ENCODE assay signal across 11 cellular contexts in genomic region chr16:21157632-21158031, GRCh38. TPM values are rescaled to one million over a fixed set of nuclear protein-coding genes. Genes with fewer than 3 reads are reported as not detected.
DNase-seq lines count a peak whose midpoint lies in the region; ATAC-seq, FAIRE-seq and TF ChIP-seq lines count a peak whose summit lies in the region.
"Had no signal": no experiment of that assay in that cellular context is flagged by ENCODE, and none has a peak within 500 bp of the region (broad histone marks: within the 10 kb centered on the region; RNA-seq: fewer than 3 reads in every experiment).

No MANE protein-coding gene starts in this region.

- peaks cover 20% of the 10 kb centered on the region for H3K4me1 Mint-ChIP-seq in activated CD4-positive, alpha-beta T cell treated with anti-CD3 and anti-CD28 coated beads for 36 hours
- H3K4me1 Mint-ChIP-seq in WTC11: peaks cover 18% of the 10 kb centered on the region
- peaks cover 23% of the 10 kb centered on the region for H3K4me1 Mint-ChIP-seq in stimulated activated naive CD8-positive, alpha-beta T cell treated with anti-CD3 and anti-CD28 coated beads, Interleukin-15, amount 100 ng/mL, for 72 hours

- peak overlapping the region; percentile 88 for H3K4me3 Mint-ChIP-seq in activated CD4-positive, alpha-beta T cell treated with anti-CD3 and anti-CD28 coated beads for 36 hours
- peak overlapping the region; percentile 86 for H3K4me3 Mint-ChIP-seq in WTC11
- peak overlapping the region; percentile 24 to 94 for H3K4me3 Mint-ChIP-seq in stimulated activated naive CD8-positive, alpha-beta T cell treated with anti-CD3 and anti-CD28 coated beads, Interleukin-15, amount 100 ng/mL, for 72 hours

- H3K4me3 ChIP-seq in keratinocyte (ENCODE audit: control insufficient read depth in 2 of 3, extremely low read depth in 1 of 3, insufficient read depth in 2 of 3, low read depth in 1 of 3, low read length in 3 of 3): no peak overlapping the region

- H3K36me3 ChIP-seq in keratinocyte (ENCODE audit: control insufficient read depth in 2 of 2, extremely low read depth in 1 of 2, insufficient read depth in 2 of 2, low read length in 2 of 2): peaks cover 0 to 10% of the 10 kb centered on the region in 2 experiments

- ATAC-seq in activated CD4-positive, alpha-beta T cell treated with anti-CD3 and anti-CD28 coated beads for 36 hours: no peak
- no peak for ATAC-seq in WTC11
- no peak for ATAC-seq in stimulated activated naive CD8-positive, alpha-beta T cell treated with anti-CD3 and anti-CD28 coated beads, Interleukin-15, amount 100 ng/mL, for 72 hours

- POLR2A ChIA-PET in activated CD4-positive, alpha-beta T cell treated with anti-CD3 and anti-CD28 coated beads for 36 hours (lab: Charles Lee): interaction anchor here (0.8 kb wide), 1 partner anchor 394 kb away, joined by 5 read pairs; the partner anchor contains the start of gene ACSM3
- POLR2A ChIA-PET in WTC11 (lab: Charles Lee): interaction anchor here (0.6 to 1.1 kb wide), 2 partner anchors 126 to 143 kb away, joined by 3 to 4 read pairs; no protein-coding TSS in a partner anchor

- CTCF ChIA-PET in activated CD4-positive, alpha-beta T cell treated with anti-CD3 and anti-CD28 coated beads for 36 hours (lab: Charles Lee): interaction anchor here (0.7 to 1.0 kb wide), 5 partner anchors 11 to 1161 kb away, joined by 3 to 5 read pairs (median 3); no protein-coding TSS in a partner anchor
- CTCF ChIA-PET in WTC11 (lab: Charles Lee): interaction anchor here (0.8 to 3.8 kb wide), 5 partner anchors 33 to 1163 kb away, joined by 3 to 122 read pairs (median 3); partner anchors contain the start of gene REXO5

- H3K9ac ChIP-seq in keratinocyte (ENCODE audit: control insufficient read depth, extremely low read depth, insufficient read depth, low read length): peak overlapping the region; percentile 86

- no peaks in the 10 kb centered on the region for H4K20me1 ChIP-seq in keratinocyte (ENCODE audit: control insufficient read depth, extremely low read depth, insufficient read depth, low read length)

- H2AFZ ChIP-seq in keratinocyte (ENCODE audit: control insufficient read depth, low read length): no peak overlapping the region

- peaks cover 2% of the 10 kb centered on the region for H3K36me3 Mint-ChIP-seq in activated CD4-positive, alpha-beta T cell treated with anti-CD3 and anti-CD28 coated beads for 36 hours (ENCODE audit: low read depth)
- H3K36me3 Mint-ChIP-seq in WTC11: peaks cover 14% of the 10 kb centered on the region

- peaks cover 26% of the 10 kb centered on the region for H3K4me1 ChIP-seq in keratinocyte (ENCODE audit: control insufficient read depth, extremely low read depth, insufficient read depth, low read length)

- peak overlapping the region; percentile 84 for H3K27ac ChIP-seq in keratinocyte (ENCODE audit: control insufficient read depth, insufficient read depth, low read length)

- H3K27me3 ChIP-seq in keratinocyte (ENCODE audit: control insufficient read depth, extremely low read depth, insufficient read depth, low read length): no peaks in the 10 kb centered on the region

- H3K27ac Mint-ChIP-seq in activated CD4-positive, alpha-beta T cell treated with anti-CD3 and anti-CD28 coated beads for 36 hours: no peak overlapping the region
- no peak overlapping the region for H3K27ac Mint-ChIP-seq in WTC11
- H3K27ac Mint-ChIP-seq in stimulated activated naive CD8-positive, alpha-beta T cell treated with anti-CD3 and anti-CD28 coated beads, Interleukin-15, amount 100 ng/mL, for 72 hours: no peak overlapping the region

- no peaks in the 10 kb centered on the region for H3K9me1 ChIP-seq in keratinocyte (ENCODE audit: control insufficient read depth, extremely low read depth, insufficient read depth, low read length)

- H3K27me3 Mint-ChIP-seq in activated CD4-positive, alpha-beta T cell treated with anti-CD3 and anti-CD28 coated beads for 36 hours: no peaks in the 10 kb centered on the region
- H3K27me3 Mint-ChIP-seq in WTC11 (ENCODE audit: low read depth): peaks cover 9% of the 10 kb centered on the region
- no peaks in the 10 kb centered on the region for H3K27me3 Mint-ChIP-seq in stimulated activated naive CD8-positive, alpha-beta T cell treated with anti-CD3 and anti-CD28 coated beads, Interleukin-15, amount 100 ng/mL, for 72 hours

- TF ChIP-seq CTCF in WTC11 (IDR thresholded peaks at IDR 0.05) (no peak), keratinocyte (optimal IDR thresholded peaks at IDR 0.05 in 1 of 3, IDR thresholded peaks at IDR 0.05 in 1 of 3, conservative IDR thresholded peaks at IDR 0.05 in 1 of 3; ENCODE audit: extremely low read depth in 1 of 3, insufficient read depth in 2 of 3, low read length in 3 of 3) (no peak)

- no peaks in the 10 kb centered on the region for H3K9me3 Mint-ChIP-seq in activated CD4-positive, alpha-beta T cell treated with anti-CD3 and anti-CD28 coated beads for 36 hours (ENCODE audit: low read depth)
- H3K9me3 Mint-ChIP-seq in WTC11: peaks cover 9% of the 10 kb centered on the region
- H3K9me3 Mint-ChIP-seq in stimulated activated naive CD8-positive, alpha-beta T cell treated with anti-CD3 and anti-CD28 coated beads, Interleukin-15, amount 100 ng/mL, for 72 hours: no peaks in the 10 kb centered on the region

- intact Hi-C loops in activated CD4-positive, alpha-beta T cell treated with anti-CD3 and anti-CD28 coated beads for 36 hours (cut with DNase I, micrococcal nuclease): loop anchor here (1.0 to 10.0 kb wide), 3 partner anchors 121 to 1157 kb away; partner anchors contain the start of gene CRYM (in 1 of the 2)

- dilution Hi-C loops in keratinocyte (cut with MboI; ENCODE audit: extremely low pct_ligation_motif_present, low sequenced_read_pairs): no loop called here

- peak; percentile 13 for DNase-seq in activated CD4-positive, alpha-beta T cell treated with anti-CD3 and anti-CD28 coated beads for 36 hours
- no peak for DNase-seq in activated CD4-positive, alpha-beta T cell treated with anti-CD3 and anti-CD28 coated beads, Interleukin-2, amount 50 U/mL, for 48 hours
- DNase-seq in WTC11 (ENCODE audit: low spot score) (no peak), keratinocyte (ENCODE audit: low read depth, low spot score) (no peak), ecto neural progenitor cell (ENCODE audit: low spot score) (no peak), NCI-H69 (lab: John Stamatoyannopoulos, UW) (no peak)
- no peak for DNase-seq in stimulated activated naive CD8-positive, alpha-beta T cell treated with anti-CD3 and anti-CD28 coated beads, Interleukin-15, amount 100 ng/mL, for 72 hours
- no peak for DNase-seq in effector CD8-positive, alpha-beta T cell (lab: John Stamatoyannopoulos, UW)

- peak overlapping the region; percentile 98 for H3K4me2 ChIP-seq in keratinocyte (ENCODE audit: control insufficient read depth, extremely low read depth, insufficient read depth, low read depth, low read length)

- H3K9me3 ChIP-seq in keratinocyte (ENCODE audit: control insufficient read depth, low read depth, low read length): no peaks in the 10 kb centered on the region

- H3K79me2 ChIP-seq in keratinocyte (ENCODE audit: control insufficient read depth, insufficient read depth, low read length): peaks cover 25% of the 10 kb centered on the region

- FAIRE-seq in keratinocyte (lab: Jason Lieb, UNC): no peak
- FAIRE-seq: islet of Langerhans had no signal

TF ChIP-seq in WTC11, 78 proteins besides CTCF, POLR2A, EP300 and RAD21 (continues in another document):
- TF ChIP-seq FOXJ3 (CRISPR knock-in tag; IDR thresholded peaks at IDR 0.05; ENCODE audit: borderline replicate concordance): no peak
- TF ChIP-seq ZNF138 (CRISPR knock-in tag; conservative IDR thresholded peaks at IDR 0.05): no peak
- no peak for TF ChIP-seq E2F1 (CRISPR knock-in tag; IDR thresholded peaks at IDR 0.05)

RNA-seq across cellular contexts. Expression of gene LDAF1, which starts 0.8 kb away (rescaled TPM):
- total RNA-seq in activated CD4-positive, alpha-beta T cell treated with anti-CD3 and anti-CD28 coated beads for 36 hours: 10 to 100 TPM in 1 of 2 experiments, 1 to 10 TPM in 1; 7.2 to 11.7 TPM
- total RNA-seq in WTC11 (2021): 34.6 to 42.8 TPM (median 36.4 TPM) in 3 replicates
- polyA plus RNA-seq in keratinocyte: 45.4 to 79.7 TPM (median 60.9 TPM) in 3 replicates
- polyA plus RNA-seq in keratinocyte (2011; ENCODE audit: low read depth): 90.1 TPM
- polyA plus RNA-seq in keratinocyte (2011; cell fraction: cytosol; rRNA removed): 63.5 and 71.2 TPM in 2 replicates
- polyA plus RNA-seq in keratinocyte (2011; cell fraction: nucleus; rRNA removed): 38.4 and 43.1 TPM in 2 replicates
- polyA plus RNA-seq in keratinocyte (2012; ENCODE audit: low replicate concordance): 50.2 and 121 TPM in 2 replicates
- polyA minus RNA-seq in keratinocyte: 69.1 to 189 TPM (median 101 TPM) in 3 replicates
- polyA minus RNA-seq in keratinocyte (2011; cell fraction: cytosol; rRNA and poly(A)+ RNA removed): 79.8 TPM
- polyA minus RNA-seq in keratinocyte (2011; cell fraction: nucleus; rRNA and poly(A)+ RNA removed): 34.4 and 38.1 TPM in 2 replicates

RNA-seq across cellular contexts. Expression of gene DNAH3, which starts 7.0 kb away (rescaled TPM):
- total RNA-seq in activated CD4-positive, alpha-beta T cell treated with anti-CD3 and anti-CD28 coated beads for 36 hours: not detected
- total RNA-seq in WTC11 (2021): 0.57 to 1.2 TPM (median 1.1 TPM) in 3 replicates
- polyA plus RNA-seq in keratinocyte: 1.00 to 1.4 TPM (median 1.2 TPM) in 3 replicates
- polyA plus RNA-seq in keratinocyte (2011; ENCODE audit: low read depth): 0.41 TPM
- polyA plus RNA-seq in keratinocyte (2011; cell fraction: cytosol; rRNA removed): 0.77 and 0.92 TPM in 2 replicates
- polyA plus RNA-seq in keratinocyte (2011; cell fraction: nucleus; rRNA removed): 3.1 and 3.7 TPM in 2 replicates
- polyA plus RNA-seq in keratinocyte (2012; ENCODE audit: low replicate concordance): 0.51 and 0.70 TPM in 2 replicates
- 0.30 to 3.0 TPM (median 1.2 TPM) in 3 replicates for polyA minus RNA-seq in keratinocyte
- 0.77 TPM for polyA minus RNA-seq in keratinocyte (2011; cell fraction: cytosol; rRNA and poly(A)+ RNA removed)
- 0.95 and 1.6 TPM in 2 replicates for polyA minus RNA-seq in keratinocyte (2011; cell fraction: nucleus; rRNA and poly(A)+ RNA removed)

RNA-seq across cellular contexts. Expression of gene ZP2, which starts 53.7 kb away (rescaled TPM):
- not detected for total RNA-seq in activated CD4-positive, alpha-beta T cell treated with anti-CD3 and anti-CD28 coated beads for 36 hours
- 0.07 TPM in 1 of 3 replicates, not detected in the others for total RNA-seq in WTC11 (2021)
- polyA plus RNA-seq in keratinocyte: not detected in 3 replicates
- polyA plus RNA-seq in keratinocyte (2011; ENCODE audit: low read depth): not detected
- not detected in 2 replicates for polyA plus RNA-seq in keratinocyte (2011; cell fraction: cytosol; rRNA removed)
- not detected in 2 replicates for polyA plus RNA-seq in keratinocyte (2011; cell fraction: nucleus; rRNA removed)
- polyA plus RNA-seq in keratinocyte (2012; ENCODE audit: low replicate concordance): not detected in 2 replicates
- not detected in 3 replicates for polyA minus RNA-seq in keratinocyte
- polyA minus RNA-seq in keratinocyte (2011; cell fraction: cytosol; rRNA and poly(A)+ RNA removed): not detected
- polyA minus RNA-seq in keratinocyte (2011; cell fraction: nucleus; rRNA and poly(A)+ RNA removed): not detected in 2 replicates
- total RNA-seq: activated CD8-positive, alpha-beta memory T cell treated with anti-CD3 and anti-CD28 coated beads for 36 hours; dermis microvascular lymphatic vessel endothelial cell had no signal
